Comparison of ENCODE assay signal across 15 cellular contexts in the genomic region with DNA sequence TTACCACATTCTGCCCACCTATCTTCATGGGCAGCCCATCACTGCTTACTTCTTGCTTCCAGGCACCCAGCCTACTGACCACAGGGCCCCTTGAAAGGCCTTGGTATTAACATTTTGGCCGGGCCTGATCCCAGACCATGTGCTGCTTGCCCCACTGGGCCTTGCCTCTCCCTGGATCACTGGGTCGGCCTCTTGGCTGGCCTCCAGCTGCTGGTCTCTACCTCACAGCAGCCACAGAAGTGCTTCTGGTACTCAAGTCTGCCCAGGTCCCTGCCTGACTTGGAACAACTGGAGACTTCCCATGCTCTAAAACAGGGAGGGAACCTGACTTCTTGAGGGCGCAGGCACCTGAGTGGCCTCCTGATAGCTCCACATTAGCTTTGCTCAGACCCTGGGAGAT.
DNase-seq lines count a peak whose midpoint lies in the region; ATAC-seq and TF ChIP-seq lines count a peak whose summit lies in the region.
"Had no signal": no experiment of that assay in that cellular context is flagged by ENCODE, and none has a peak within 500 bp of the region (broad histone marks: within the 10 kb centered on the region; RNA-seq: fewer than 3 reads in every experiment).

No MANE protein-coding gene starts in this region.

- DNase-seq in DMS79 treated with DMSO at 0.1 percent for 48 hours (lab: John Stamatoyannopoulos, UW) (peak; percentile 31), DMS79 (lab: John Stamatoyannopoulos, UW) (no peak), thyroid gland (peak; percentile 72 to 78), stomach (no peak), omental fat pad (ENCODE audit: low spot score) (no peak)
- DNase-seq: ACHN; CD4-positive, CD25-positive, alpha-beta regulatory T cell; DMS153; GF-D8; GOT3; HFFc6 had no signal

- TF ChIP-seq EP300 in stomach (IDR thresholded peaks at IDR 0.05): no peak

- no peak for TF ChIP-seq RAD21 in liver (IDR thresholded peaks at IDR 0.05)

- WGBS in liver: 66% methylated on average over 3 of the region's 3 CpGs
- WGBS in thyroid gland, 2 donors: 21% methylated on average over 2 of the region's 3 CpGs
- 59 to 77% (median 67%) methylated on average over 2 to 3 of the region's 3 CpGs for WGBS in stomach, 5 donors

- H3K9me3 ChIP-seq in HEK293 (ENCODE audit: control insufficient read depth, insufficient read depth, low read depth, low read length) (no peaks in the 10 kb centered on the region), liver (ENCODE audit: control insufficient read depth in 4 of 4, low read length in 3 of 4) (no peaks in the 10 kb centered on the region), thyroid gland (no peaks in the 10 kb centered on the region), stomach (no peaks in the 10 kb centered on the region)
- H3K9me3 ChIP-seq: BLaER1 treated with 17β-estradiol and CSF1 and Interleukin-3, amounts not matched to agents 10 nM and 100 nM; HAP-1 had no signal

- TF ChIP-seq POLR2A in thyroid gland (IDR thresholded peaks at IDR 0.05) (no peak), stomach (IDR thresholded peaks at IDR 0.05) (no peak)

- CTCF ChIA-PET in HEK293 (lab: Yijun Ruan, JAX): interaction anchor here (0.6 to 4.9 kb wide), 10 partner anchors 16 to 595 kb away, joined by 3 to 68 read pairs (median 4); no protein-coding TSS in a partner anchor

- H3K27me3 ChIP-seq in liver (ENCODE audit: control insufficient read depth in 4 of 4, insufficient read depth in 4 of 4, low read length in 3 of 4) (peaks cover 0 to 7% (median under 1%) of the 10 kb centered on the region in 4 donors), thyroid gland (no peaks in the 10 kb centered on the region), stomach (peaks cover 0 to 38% (median 14%) of the 10 kb centered on the region in 3 donors)

- H3K9ac ChIP-seq in liver (ENCODE audit: low read depth in 1 of 2, low read length in 2 of 2): no peak overlapping the region
- H3K9ac ChIP-seq: BLaER1 treated with 17β-estradiol and CSF1 and Interleukin-3, amounts not matched to agents 10 nM and 100 nM had no signal

- no peak for ATAC-seq in omental fat pad (ENCODE audit: low FRiP score)

- H3K27ac ChIP-seq in HEK293 (ENCODE audit: extremely low read depth, low read depth, low read length) (no peak overlapping the region), liver (ENCODE audit: low read depth in 1 of 2, low read length in 2 of 2) (peak overlapping the region; percentile 17 to 32), thyroid gland (no peak overlapping the region), stomach (no peak overlapping the region)
- H3K27ac ChIP-seq: BLaER1 treated with 17β-estradiol and CSF1 and Interleukin-3, amounts not matched to agents 10 nM and 100 nM had no signal

- intact Hi-C loops in thyroid gland (cut with DNase I) (loop anchor here (5.0 kb wide), 1 partner anchor 420 kb away; no protein-coding TSS in a partner anchor), stomach (cut with DNase I; ENCODE audit: low total_unique reads) (loop anchor here (10.0 kb wide), 1 partner anchor 422 kb away; no protein-coding TSS in a partner anchor)

- H3K36me3 ChIP-seq in HEK293 (ENCODE audit: control insufficient read depth in 2 of 2, insufficient read depth in 1 of 2, low read length in 2 of 2) (no peaks in the 10 kb centered on the region), liver (ENCODE audit: control insufficient read depth in 4 of 4, insufficient read depth in 3 of 4, low read depth in 1 of 4, low read length in 3 of 4) (no peaks in the 10 kb centered on the region), thyroid gland (no peaks in the 10 kb centered on the region), stomach (no peaks in the 10 kb centered on the region)
- H3K36me3 ChIP-seq: BLaER1 treated with 17β-estradiol and CSF1 and Interleukin-3, amounts not matched to agents 10 nM and 100 nM; HAP-1 had no signal

- H3K4me1 ChIP-seq in HEK293 (ENCODE audit: control insufficient read depth, insufficient read depth, low read length) (no peaks in the 10 kb centered on the region), liver (ENCODE audit: control insufficient read depth in 4 of 4, insufficient read depth in 4 of 4, low read length in 3 of 4) (peaks cover 0 to 13% (median 10%) of the 10 kb centered on the region in 4 donors), thyroid gland (peaks cover 0 to 12% of the 10 kb centered on the region in 2 donors), stomach (peaks cover 8 to 9% (median 8%) of the 10 kb centered on the region in 4 donors)
- H3K4me1 ChIP-seq: HAP-1 had no signal

- H3K4me3 ChIP-seq in HEK293 (ENCODE audit: low read depth, low read length): no peak overlapping the region
- H3K4me3 ChIP-seq in liver (ENCODE audit: low read depth in 1 of 3, low read length in 3 of 3): no peak overlapping the region
- no peak overlapping the region for H3K4me3 ChIP-seq in thyroid gland (replicated peaks in 1 of 3)
- H3K4me3 ChIP-seq in stomach: no peak overlapping the region
- H3K4me3 ChIP-seq: BLaER1 treated with 17β-estradiol and CSF1 and Interleukin-3, amounts not matched to agents 10 nM and 100 nM; HAP-1 had no signal

- TF ChIP-seq CTCF in HEK293 (tag by site-specific recombination; IDR thresholded peaks at IDR 0.05) (no peak), liver (IDR thresholded peaks at IDR 0.05; ENCODE audit: low read depth, low read length, missing input control) (no peak), thyroid gland (IDR thresholded peaks at IDR 0.05) (no peak), stomach (IDR thresholded peaks at IDR 0.05) (no peak), omental fat pad (IDR thresholded peaks at IDR 0.05) (no peak)

- POLR2A ChIA-PET in HEK293 (lab: Yijun Ruan, JAX): no interaction called here

TF ChIP-seq in HEK293, 187 proteins besides CTCF, POLR2A, EP300 and RAD21:
- TF ChIP-seq KLF9 (tag by site-specific recombination; IDR thresholded peaks at IDR 0.05; ENCODE audit: low read depth) (no peak), GLIS2 (tag by site-specific recombination; IDR thresholded peaks at IDR 0.05) (no peak), ZNF239 (tag by site-specific recombination; IDR thresholded peaks at IDR 0.05) (no peak), ZNF560 (tag by site-specific recombination; IDR thresholded peaks at IDR 0.05; ENCODE audit: borderline replicate concordance) (no peak), HOXC10 (CRISPR knock-in tag; IDR thresholded peaks at IDR 0.05) (no peak), ZNF335 (tag by site-specific recombination; conservative IDR thresholded peaks at IDR 0.05) (peak; percentile 49), ZFP37 (tag by site-specific recombination; IDR thresholded peaks at IDR 0.05) (no peak)

TF ChIP-seq in liver, 16 proteins besides CTCF, POLR2A, EP300 and RAD21 (continues in another document):
- TF ChIP-seq HNF4A (conservative IDR thresholded peaks at IDR 0.05): no peak
- no peak for TF ChIP-seq YY1 (IDR thresholded peaks at IDR 0.05)
- no peak for TF ChIP-seq RXRA (IDR thresholded peaks at IDR 0.05)
- no peak for TF ChIP-seq GABPA (IDR thresholded peaks at IDR 0.05 in 1 of 2, conservative IDR thresholded peaks at IDR 0.05 in 1 of 2)
- no peak for TF ChIP-seq JUND (IDR thresholded peaks at IDR 0.05)
- TF ChIP-seq, protein P1, sequence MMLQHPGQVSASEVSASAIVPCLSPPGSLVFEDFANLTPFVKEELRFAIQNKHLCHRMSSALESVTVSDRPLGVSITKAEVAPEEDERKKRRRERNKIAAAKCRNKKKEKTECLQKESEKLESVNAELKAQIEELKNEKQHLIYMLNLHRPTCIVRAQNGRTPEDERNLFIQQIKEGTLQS (IDR thresholded peaks at IDR 0.05): no peak
- no peak for TF ChIP-seq HNF4G (IDR thresholded peaks at IDR 0.05)
- TF ChIP-seq, protein P2, sequence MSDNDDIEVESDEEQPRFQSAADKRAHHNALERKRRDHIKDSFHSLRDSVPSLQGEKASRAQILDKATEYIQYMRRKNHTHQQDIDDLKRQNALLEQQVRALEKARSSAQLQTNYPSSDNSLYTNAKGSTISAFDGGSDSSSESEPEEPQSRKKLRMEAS (IDR thresholded peaks at IDR 0.05): no peak
- TF ChIP-seq, protein P3, sequence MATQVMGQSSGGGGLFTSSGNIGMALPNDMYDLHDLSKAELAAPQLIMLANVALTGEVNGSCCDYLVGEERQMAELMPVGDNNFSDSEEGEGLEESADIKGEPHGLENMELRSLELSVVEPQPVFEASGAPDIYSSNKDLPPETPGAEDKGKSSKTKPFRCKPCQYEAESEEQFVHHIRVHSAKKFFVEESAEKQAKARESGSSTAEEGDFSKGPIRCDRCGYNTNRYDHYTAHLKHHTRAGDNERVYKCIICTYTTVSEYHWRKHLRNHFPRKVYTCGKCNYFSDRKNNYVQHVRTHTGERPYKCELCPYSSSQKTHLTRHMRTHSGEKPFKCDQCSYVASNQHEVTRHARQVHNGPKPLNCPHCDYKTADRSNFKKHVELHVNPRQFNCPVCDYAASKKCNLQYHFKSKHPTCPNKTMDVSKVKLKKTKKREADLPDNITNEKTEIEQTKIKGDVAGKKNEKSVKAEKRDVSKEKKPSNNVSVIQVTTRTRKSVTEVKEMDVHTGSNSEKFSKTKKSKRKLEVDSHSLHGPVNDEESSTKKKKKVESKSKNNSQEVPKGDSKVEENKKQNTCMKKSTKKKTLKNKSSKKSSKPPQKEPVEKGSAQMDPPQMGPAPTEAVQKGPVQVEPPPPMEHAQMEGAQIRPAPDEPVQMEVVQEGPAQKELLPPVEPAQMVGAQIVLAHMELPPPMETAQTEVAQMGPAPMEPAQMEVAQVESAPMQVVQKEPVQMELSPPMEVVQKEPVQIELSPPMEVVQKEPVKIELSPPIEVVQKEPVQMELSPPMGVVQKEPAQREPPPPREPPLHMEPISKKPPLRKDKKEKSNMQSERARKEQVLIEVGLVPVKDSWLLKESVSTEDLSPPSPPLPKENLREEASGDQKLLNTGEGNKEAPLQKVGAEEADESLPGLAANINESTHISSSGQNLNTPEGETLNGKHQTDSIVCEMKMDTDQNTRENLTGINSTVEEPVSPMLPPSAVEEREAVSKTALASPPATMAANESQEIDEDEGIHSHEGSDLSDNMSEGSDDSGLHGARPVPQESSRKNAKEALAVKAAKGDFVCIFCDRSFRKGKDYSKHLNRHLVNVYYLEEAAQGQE (IDR thresholded peaks at IDR 0.05): no peak
- no peak for TF ChIP-seq TAF1 (conservative IDR thresholded peaks at IDR 0.05)
- TF ChIP-seq NR2F2 (IDR thresholded peaks at IDR 0.05): no peak
- no peak for TF ChIP-seq EGR1 (IDR thresholded peaks at IDR 0.05; ENCODE audit: low read depth in 2 of 2)
- no peak for TF ChIP-seq FOXA1 (IDR thresholded peaks at IDR 0.05)

Comparison
In these comparisons a context has a peak if more than half of its experiments do, and no peak if none do; other contexts are left out.
1. DNase-seq: peak in DMS79 treated with DMSO at 0.1 percent for 48 hours (single experiment) and thyroid gland (2 of 2); none in DMS79 (single experiment), stomach (single experiment) and omental fat pad (single experiment).
2. H3K27ac ChIP-seq: peak in liver (2 of 2); none in HEK293 (single experiment), thyroid gland (0 of 3) and stomach (0 of 5).